In the genomic region with DNA sequence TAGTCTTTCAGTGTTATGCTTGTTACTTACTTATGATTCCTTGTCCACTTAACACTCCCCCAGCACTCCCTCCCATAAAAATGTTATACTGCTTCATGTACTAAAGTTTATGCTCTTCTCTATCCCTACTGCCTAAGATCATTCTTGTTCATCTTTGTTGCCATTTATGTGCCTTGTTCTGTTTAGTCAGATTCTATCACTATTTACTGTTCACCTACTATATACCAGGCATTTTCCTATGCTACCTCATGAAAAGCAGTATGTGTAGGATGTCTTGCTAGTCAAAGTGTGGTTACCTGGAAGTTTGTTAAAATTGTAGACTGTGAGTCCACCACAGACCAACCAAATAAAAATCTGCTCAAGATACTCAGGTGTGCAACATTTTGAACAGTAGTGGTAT, we compare ENCODE assay signal across 1 cellular context.
TF ChIP-seq lines count a peak whose summit lies in the region.

No MANE protein-coding gene starts in this region.

TF ChIP-seq in HEK293, 187 proteins besides CTCF, POLR2A, EP300 and RAD21 (continued from another document):
- TF ChIP-seq ZFHX2 (tag by site-specific recombination; conservative IDR thresholded peaks at IDR 0.05) (no peak), ZNF837 (tag by site-specific recombination; IDR thresholded peaks at IDR 0.05) (no peak), ZNF777 (tag by site-specific recombination; IDR thresholded peaks at IDR 0.05; ENCODE audit: borderline replicate concordance) (no peak), ZNF664 (tag by site-specific recombination; IDR thresholded peaks at IDR 0.05) (peak; percentile 90), ZNF791 (tag by site-specific recombination; IDR thresholded peaks at IDR 0.05) (no peak)
TF ChIP-seq in HEK293: peak in this region for 1.
